Comparison of ENCODE assay signal across 8 cellular contexts in genomic region chr2:37585295-37585908, GRCh38.
DNase-seq lines count a peak whose midpoint lies in the region; ATAC-seq, FAIRE-seq and TF ChIP-seq lines count a peak whose summit lies in the region.

No MANE protein-coding gene starts in this region.

- CTCF ChIA-PET in CD8-positive, alpha-beta memory T cell (lab: Charles Lee) = interaction anchor here (0.9 to 3.5 kb wide), 6 partner anchors 15 to 170 kb away, joined by 3 to 21 read pairs (median 8); no protein-coding TSS in a partner anchor

- TF ChIP-seq CTCF in esophagus squamous epithelium (IDR thresholded peaks at IDR 0.05) = no peak

- no peaks in the 10 kb centered on the region for H3K36me3 ChIP-seq in CD8-positive, alpha-beta memory T cell (ENCODE audit: insufficient read depth, low read length)
- H3K36me3 ChIP-seq in esophagus squamous epithelium = no peaks in the 10 kb centered on the region

- H3K4me1 Mint-ChIP-seq in CD8-positive, alpha-beta memory T cell = peaks cover 87 to 96% (median 93%) of the 10 kb centered on the region in 3 donors
- H3K4me1 Mint-ChIP-seq in stimulated activated memory B cell treated with anti-CD40 and anti-IgM and Interleukin-4, amounts not matched to agents 10 μg/mL and 1 μg/mL and 100 μg/mL, for 72 hours = peaks cover 67% of the 10 kb centered on the region

- H3K27me3 ChIP-seq in CD8-positive, alpha-beta memory T cell (ENCODE audit: insufficient read depth, low read length, poor library complexity, severe bottlenecking) = no peaks in the 10 kb centered on the region
- H3K27me3 ChIP-seq in esophagus squamous epithelium = no peaks in the 10 kb centered on the region

- H3K9me3 ChIP-seq in CD8-positive, alpha-beta memory T cell (ENCODE audit: low read length) = no peaks in the 10 kb centered on the region
- H3K9me3 ChIP-seq in esophagus squamous epithelium = no peaks in the 10 kb centered on the region

- peak overlapping the region; percentile 50 to 91 (median 81) for H3K4me3 Mint-ChIP-seq in CD8-positive, alpha-beta memory T cell
- H3K4me3 Mint-ChIP-seq in stimulated activated memory B cell treated with anti-CD40 and anti-IgM and Interleukin-4, amounts not matched to agents 10 μg/mL and 1 μg/mL and 100 μg/mL, for 72 hours = peak overlapping the region; percentile 64

- POLR2A ChIA-PET in CD8-positive, alpha-beta memory T cell (lab: Charles Lee) = interaction anchor here (0.8 to 4.0 kb wide), 5 partner anchors 14 to 87 kb away, joined by 3 to 46 read pairs (median 4); no protein-coding TSS in a partner anchor

- H3K4me3 ChIP-seq in CD8-positive, alpha-beta memory T cell (ENCODE audit: low read length) = peak overlapping the region; percentile 46
- H3K4me3 ChIP-seq in esophagus squamous epithelium = peak overlapping the region in 1 of 4 donors; percentile 24

- H3K4me1 ChIP-seq in CD8-positive, alpha-beta memory T cell (ENCODE audit: insufficient read depth, low read length) = peaks cover 74% of the 10 kb centered on the region
- peaks cover 28 to 79% (median 48%) of the 10 kb centered on the region in 3 donors for H3K4me1 ChIP-seq in esophagus squamous epithelium

- no peak for TF ChIP-seq POLR2A in esophagus squamous epithelium (IDR thresholded peaks at IDR 0.05)

- DNase-seq in CD8-positive, alpha-beta memory T cell = no peak
- DNase-seq in SHP77 treated with DMSO at 0.1 percent for 48 hours (lab: John Stamatoyannopoulos, UW) (peak; percentile 72), esophagus squamous epithelium (lab: John Stamatoyannopoulos, UW) (no peak), HTR-8/SVneo (ENCODE audit: insufficient read length, low spot score) (no peak)

- peak overlapping the region; percentile 91 to 100 (median 95) for H3K27ac Mint-ChIP-seq in CD8-positive, alpha-beta memory T cell
- peak overlapping the region; percentile 74 for H3K27ac Mint-ChIP-seq in stimulated activated memory B cell treated with anti-CD40 and anti-IgM and Interleukin-4, amounts not matched to agents 10 μg/mL and 1 μg/mL and 100 μg/mL, for 72 hours

- FAIRE-seq in HTR-8/SVneo (lab: Jason Lieb, UNC) = no peak

- 30 to 36% methylated on average over 5 of the region's 5 CpGs for whole genome bisulfite sequencing in esophagus squamous epithelium, 2 donors

- intact Hi-C loops in esophagus squamous epithelium (cut with DNase I) = no loop called here

- peaks cover 0 to under 1% (median 0%) of the 10 kb centered on the region in 3 donors for H3K36me3 Mint-ChIP-seq in CD8-positive, alpha-beta memory T cell
- H3K36me3 Mint-ChIP-seq in stimulated activated memory B cell treated with anti-CD40 and anti-IgM and Interleukin-4, amounts not matched to agents 10 μg/mL and 1 μg/mL and 100 μg/mL, for 72 hours = no peaks in the 10 kb centered on the region

- H3K27me3 Mint-ChIP-seq in CD8-positive, alpha-beta memory T cell = no peaks in the 10 kb centered on the region
- H3K27me3 Mint-ChIP-seq in stimulated activated memory B cell treated with anti-CD40 and anti-IgM and Interleukin-4, amounts not matched to agents 10 μg/mL and 1 μg/mL and 100 μg/mL, for 72 hours = no peaks in the 10 kb centered on the region

- ATAC-seq in GM21529 (IDR thresholded peaks at IDR 0.05; ENCODE audit: unreplicated experiment) (peak; percentile 40), GM21381 (IDR thresholded peaks at IDR 0.05; ENCODE audit: unreplicated experiment) (no peak), HG02571 (IDR thresholded peaks at IDR 0.05; ENCODE audit: unreplicated experiment) (no peak)
- ATAC-seq in stimulated activated memory B cell treated with anti-CD40 and anti-IgM and Interleukin-4, amounts not matched to agents 10 μg/mL and 1 μg/mL and 100 μg/mL, for 72 hours = peak; percentile 71

- peak overlapping the region; percentile 51 for H3K27ac ChIP-seq in CD8-positive, alpha-beta memory T cell (ENCODE audit: low read depth, low read length)
- peak overlapping the region; percentile 8 to 75 (median 68) for H3K27ac ChIP-seq in esophagus squamous epithelium

- no peaks in the 10 kb centered on the region for H3K9me3 Mint-ChIP-seq in CD8-positive, alpha-beta memory T cell
- H3K9me3 Mint-ChIP-seq in stimulated activated memory B cell treated with anti-CD40 and anti-IgM and Interleukin-4, amounts not matched to agents 10 μg/mL and 1 μg/mL and 100 μg/mL, for 72 hours = no peaks in the 10 kb centered on the region

Comparison
In these comparisons a context has a peak if more than half of its experiments do, and no peak if none do; other contexts are left out.
1. ATAC-seq: peak in GM21529 (single experiment) and stimulated activated memory B cell treated with anti-CD40 and anti-IgM and Interleukin-4, amounts not matched to agents 10 μg/mL and 1 μg/mL and 100 μg/mL, for 72 hours (single experiment); none in GM21381 (single experiment) and HG02571 (single experiment).